In the genomic region with DNA sequence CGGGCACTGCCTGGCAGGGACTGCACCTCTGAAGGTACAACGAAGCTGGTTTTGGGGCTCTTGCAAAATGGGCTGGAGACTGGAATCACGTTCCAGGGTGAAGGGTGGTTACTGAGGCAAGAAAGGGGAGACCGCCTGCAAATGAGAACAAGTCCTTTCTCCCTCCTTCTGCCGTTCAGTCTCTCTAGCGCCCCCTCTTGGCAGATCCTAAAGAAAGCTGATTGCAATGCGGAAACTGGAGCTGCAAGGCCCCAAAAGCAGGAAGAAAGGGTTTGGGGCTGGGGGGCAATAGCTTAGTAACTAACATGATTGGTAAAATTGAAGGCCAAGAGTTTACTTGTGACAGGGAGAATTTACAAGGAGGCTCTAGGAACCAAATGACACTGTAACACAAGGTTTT, we compare ENCODE assay signal across 8 cellular contexts.
DNase-seq lines count a peak whose midpoint lies in the region; ATAC-seq lines count a peak whose summit lies in the region.

No MANE protein-coding gene starts in this region.

- no peak for ATAC-seq in HG03159 (IDR thresholded peaks at IDR 0.05; ENCODE audit: unreplicated experiment)

- peak; percentile 62 for DNase-seq in NCI-H82 (lab: John Stamatoyannopoulos, UW)
- no peak for DNase-seq in NCI-H82 treated with DMSO at 0.1 percent for 48 hours (lab: John Stamatoyannopoulos, UW; ENCODE audit: unreplicated experiment)
- DNase-seq in HK-2 (ENCODE audit: unreplicated experiment), result peak; percentile 42
- peak; percentile 21 to 34 for DNase-seq in activated CD4-positive, alpha-beta T cell treated with anti-CD3 and anti-CD28 coated beads, Interleukin-2, amount 50 U/mL, for 48 hours
- DNase-seq in lung microvascular endothelial cell (ENCODE audit: low read depth in 2 of 2), result peak; percentile 37 to 43
- DNase-seq in NCI-H2107 (lab: John Stamatoyannopoulos, UW), result no peak
- DNase-seq in stimulated activated naive CD4-positive, alpha-beta T cell (lab: John Stamatoyannopoulos, UW), result no peak

Comparison
In these comparisons a context has a peak if more than half of its experiments do, and no peak if none do; other contexts are left out.
1. DNase-seq: peak in NCI-H82 (single experiment), HK-2 (single experiment), activated CD4-positive, alpha-beta T cell treated with anti-CD3 and anti-CD28 coated beads, Interleukin-2, amount 50 U/mL, for 48 hours (2 of 2) and lung microvascular endothelial cell (2 of 2); none in NCI-H82 treated with DMSO at 0.1 percent for 48 hours (single experiment), NCI-H2107 (single experiment) and stimulated activated naive CD4-positive, alpha-beta T cell (0 of 6).